Comparison of ENCODE assay signal across 9 cellular contexts in the genomic region with DNA sequence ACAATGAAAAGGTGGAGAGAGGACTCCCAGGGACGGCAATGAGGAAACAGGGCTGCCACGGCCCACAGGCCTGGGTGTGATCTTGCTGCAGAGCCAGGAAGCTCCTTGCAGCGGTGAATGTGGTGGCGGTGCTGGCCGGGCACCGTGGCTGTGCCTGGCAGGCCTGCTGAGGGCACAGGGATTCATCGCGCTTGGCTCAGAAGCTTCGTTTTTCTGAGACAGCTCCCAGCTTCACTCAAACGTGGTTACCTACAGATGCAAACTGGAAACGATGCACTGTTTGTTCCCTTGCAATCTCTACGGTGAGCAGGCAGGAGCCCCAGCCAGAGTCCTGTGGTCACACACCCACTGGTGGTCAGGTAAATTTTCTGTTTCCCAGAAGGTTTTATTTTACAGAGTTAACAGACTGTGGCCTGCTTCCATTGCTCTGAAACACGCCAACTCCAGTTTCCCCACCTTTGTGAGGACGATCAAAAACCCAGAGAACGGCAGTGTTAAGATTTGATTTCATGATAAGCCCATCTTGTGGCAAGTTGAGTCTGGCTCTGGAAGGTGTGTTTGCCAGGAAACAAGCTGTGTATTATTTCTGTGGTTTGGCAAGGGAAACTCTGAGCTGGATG.
A peak's percentile ranks its signal among the peaks of the same experiment; 100 is the strongest.
DNase-seq lines count a peak whose midpoint lies in the region; TF ChIP-seq lines count a peak whose summit lies in the region.
"Had no signal": no experiment of that assay in that cellular context is flagged by ENCODE, and none has a peak within 500 bp of the region (broad histone marks: within the 10 kb centered on the region; RNA-seq: fewer than 3 reads in every experiment).

No MANE protein-coding gene starts in this region.

- H3K9ac ChIP-seq in colonic mucosa (ENCODE audit: low read depth in 2 of 2, low read length in 2 of 2): peak overlapping the region in 1 of 2 donors; percentile 55

- no peak overlapping the region for H3K4me3 ChIP-seq in colonic mucosa
- no peak overlapping the region for H3K4me3 ChIP-seq in skin epidermis

- DNase-seq in DMS 273 (lab: John Stamatoyannopoulos, UW; ENCODE audit: unreplicated experiment): peak; percentile 15
- DNase-seq in DMS 273 treated with DMSO at 0.1 percent for 48 hours (lab: John Stamatoyannopoulos, UW): no peak
- DNase-seq in SW480 (ENCODE audit: low spot score): peak; percentile 45
- no peak for DNase-seq in colonic mucosa
- DNase-seq in NCI-H526 treated with DMSO at 0.1 percent for 48 hours (lab: John Stamatoyannopoulos, UW): no peak
- DNase-seq in DMS153 (lab: John Stamatoyannopoulos, UW): no peak
- no peak for DNase-seq in cerebellar nuclear complex (lab: John Stamatoyannopoulos, UW)

- intact Hi-C loops in colonic mucosa (cut with DNase I): no loop called here

- H3K9me3 ChIP-seq in colonic mucosa: no peaks in the 10 kb centered on the region

- H3K4me1 ChIP-seq in colonic mucosa: peaks cover 3% of the 10 kb centered on the region

- peak overlapping the region; percentile 36 for H3K27ac ChIP-seq in colonic mucosa
- H3K27ac ChIP-seq in skin epidermis: peak overlapping the region in 17 of 21 experiments; percentile 3 to 81 (median 64)
- H3K27ac ChIP-seq: 22Rv1 had no signal

- no peaks in the 10 kb centered on the region for H3K36me3 ChIP-seq in colonic mucosa

- no peak for TF ChIP-seq CTCF in colonic mucosa (IDR thresholded peaks at IDR 0.05)

- H3K27me3 ChIP-seq in colonic mucosa: no peaks in the 10 kb centered on the region

Comparison
In these comparisons a context has a peak if more than half of its experiments do, and no peak if none do; other contexts are left out.
1. DNase-seq: peak in DMS 273 (single experiment) and SW480 (single experiment); none in DMS 273 treated with DMSO at 0.1 percent for 48 hours (single experiment), colonic mucosa (single experiment), NCI-H526 treated with DMSO at 0.1 percent for 48 hours (single experiment), DMS153 (single experiment) and cerebellar nuclear complex (0 of 2).